In the genomic region with DNA sequence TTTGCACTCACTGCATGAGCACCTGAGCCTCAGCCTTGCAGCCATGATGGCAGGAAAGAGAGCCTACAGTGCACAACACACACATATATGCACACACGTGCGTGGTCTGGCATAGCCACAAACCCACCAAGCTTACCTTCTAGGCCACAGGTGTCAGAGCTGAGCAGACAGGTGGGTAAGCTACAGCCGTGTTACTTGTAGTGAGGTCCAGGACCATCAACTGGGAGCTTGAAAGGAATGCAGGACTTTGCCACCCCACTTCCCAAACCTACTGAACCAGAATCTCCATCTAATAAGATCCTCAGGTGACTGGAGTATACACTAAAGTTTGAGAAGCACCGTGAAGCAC, we compare ENCODE assay signal across 19 cellular contexts. TPM values are rescaled to one million over a fixed set of nuclear protein-coding genes. Genes with fewer than 3 reads are reported as not detected.
DNase-seq lines count a peak whose midpoint lies in the region; ATAC-seq and TF ChIP-seq lines count a peak whose summit lies in the region.
"Had no signal": no experiment of that assay in that cellular context is flagged by ENCODE, and none has a peak within 500 bp of the region (broad histone marks: within the 10 kb centered on the region; RNA-seq: fewer than 3 reads in every experiment).

No MANE protein-coding gene starts in this region.

- H3K4me3 Mint-ChIP-seq in T-helper 2 cell treated with Interferon-gamma antibody and Interleukin-4, amounts not matched to agents 5 μg/mL and 100 μg/mL, for 36 hours, result peak overlapping the region; percentile 71
- H3K4me3 Mint-ChIP-seq in CD8-positive, alpha-beta memory T cell, result peak overlapping the region in 4 of 7 donors; percentile 27 to 72 (median 56)
- H3K4me3 Mint-ChIP-seq in activated T-helper 1 cell treated with anti-CD3 and anti-CD28 coated beads, Interleukin-12 subunit alpha, Interleukin-12 subunit beta, Interleukin-2, Interleukin-4 antibody, amounts not matched to agents 30 ng/mL and 10 ng/mL and 1 ng/mL, durations not matched to agents 14 hours and 24 hours and 36 hours, result peak overlapping the region; percentile 63
- H3K4me3 Mint-ChIP-seq in neural crest cell, result peak overlapping the region; percentile 82
- H3K4me3 Mint-ChIP-seq in activated T-helper 17 cell treated with anti-CD3 and anti-CD28 coated beads, Interleukin-2, amount 50 U/mL, for 72 hours, result no peak overlapping the region
- H3K4me3 Mint-ChIP-seq: activated CD4-positive, alpha-beta memory T cell treated with anti-CD3 and anti-CD28 coated beads, Interleukin-2, amount 10 ng/mL, durations not matched to agents 7 days and 5 days had no signal

- intact Hi-C loops in activated T-helper 1 cell treated with anti-CD3 and anti-CD28 coated beads, Interleukin-12 subunit alpha, Interleukin-12 subunit beta, Interleukin-2, Interleukin-4 antibody, amounts not matched to agents 30 ng/mL and 10 ng/mL and 1 ng/mL, durations not matched to agents 14 hours and 24 hours and 36 hours (cut with micrococcal nuclease), result no loop called here
- intact Hi-C loops in Right ventricle myocardium superior (cut with DNase I), result no loop called here

- POLR2A ChIA-PET in CD8-positive, alpha-beta memory T cell (lab: Charles Lee), result interaction anchor here (0.6 kb wide), 1 partner anchor 52 kb away, joined by 3 read pairs; a partner anchor contains a TSS

- CTCF ChIA-PET in CD8-positive, alpha-beta memory T cell (lab: Charles Lee), result interaction anchor here (1.2 to 5.4 kb wide), 7 partner anchors 10 to 116 kb away, joined by 3 to 47 read pairs (median 12); a partner anchor contains a TSS

- DNase-seq in T-helper 2 cell treated with Interferon-gamma antibody and Interleukin-4, amounts not matched to agents 5 μg/mL and 100 μg/mL, for 36 hours (ENCODE audit: low spot score), result no peak
- DNase-seq in T-helper 2 cell (no peak), neural crest cell (ENCODE audit: low read depth, low spot score) (no peak), Right ventricle myocardium superior (no peak)
- no peak for DNase-seq in CD8-positive, alpha-beta memory T cell
- no peak for DNase-seq in activated T-helper 1 cell treated with anti-CD3 and anti-CD28 coated beads, Interleukin-12 subunit alpha, Interleukin-12 subunit beta, Interleukin-2, Interleukin-4 antibody, amounts not matched to agents 30 ng/mL and 10 ng/mL and 1 ng/mL, durations not matched to agents 14 hours and 24 hours and 36 hours (ENCODE audit: low spot score)
- DNase-seq: 8988T, amniotic stem cell, Karpas-422, lower lobe of right lung, NCI-H1048, NCI-H2029 treated with DMSO at 0.1 percent for 48 hours had no signal

- peaks cover 38% of the 10 kb centered on the region for H3K4me1 Mint-ChIP-seq in T-helper 2 cell treated with Interferon-gamma antibody and Interleukin-4, amounts not matched to agents 5 μg/mL and 100 μg/mL, for 36 hours (ENCODE audit: low read depth)
- peaks cover 27 to 54% (median 32%) of the 10 kb centered on the region in 3 donors for H3K4me1 Mint-ChIP-seq in CD8-positive, alpha-beta memory T cell
- H3K4me1 Mint-ChIP-seq in activated T-helper 1 cell treated with anti-CD3 and anti-CD28 coated beads, Interleukin-12 subunit alpha, Interleukin-12 subunit beta, Interleukin-2, Interleukin-4 antibody, amounts not matched to agents 30 ng/mL and 10 ng/mL and 1 ng/mL, durations not matched to agents 14 hours and 24 hours and 36 hours (ENCODE audit: low read depth), result peaks cover 41% of the 10 kb centered on the region
- peaks cover 16% of the 10 kb centered on the region for H3K4me1 Mint-ChIP-seq in neural crest cell
- H3K4me1 Mint-ChIP-seq in activated T-helper 17 cell treated with anti-CD3 and anti-CD28 coated beads, Interleukin-2, amount 50 U/mL, for 72 hours, result peaks cover 19% of the 10 kb centered on the region

- H3K4me1 ChIP-seq in CD8-positive, alpha-beta memory T cell (ENCODE audit: insufficient read depth, low read length), result peaks cover 33% of the 10 kb centered on the region

- no peak for ATAC-seq in Right ventricle myocardium superior (ENCODE audit: poor library complexity)
- ATAC-seq in activated T-helper 17 cell treated with anti-CD3 and anti-CD28 coated beads, Interleukin-2, amount 50 U/mL, for 72 hours (replicated peaks), result no peak
- no peak for ATAC-seq in HG03354 (IDR thresholded peaks at IDR 0.05; ENCODE audit: poor library complexity, severe bottlenecking, unreplicated experiment)
- ATAC-seq: lower lobe of right lung, mucosa of descending colon had no signal

- no peaks in the 10 kb centered on the region for H3K36me3 Mint-ChIP-seq in T-helper 2 cell treated with Interferon-gamma antibody and Interleukin-4, amounts not matched to agents 5 μg/mL and 100 μg/mL, for 36 hours (ENCODE audit: low read depth)
- peaks cover 0 to 2% (median 0%) of the 10 kb centered on the region in 3 donors for H3K36me3 Mint-ChIP-seq in CD8-positive, alpha-beta memory T cell
- H3K36me3 Mint-ChIP-seq in activated T-helper 1 cell treated with anti-CD3 and anti-CD28 coated beads, Interleukin-12 subunit alpha, Interleukin-12 subunit beta, Interleukin-2, Interleukin-4 antibody, amounts not matched to agents 30 ng/mL and 10 ng/mL and 1 ng/mL, durations not matched to agents 14 hours and 24 hours and 36 hours (ENCODE audit: low read depth), result peaks cover 1% of the 10 kb centered on the region
- H3K36me3 Mint-ChIP-seq in neural crest cell (ENCODE audit: low read depth), result no peaks in the 10 kb centered on the region
- H3K36me3 Mint-ChIP-seq in activated T-helper 17 cell treated with anti-CD3 and anti-CD28 coated beads, Interleukin-2, amount 50 U/mL, for 72 hours (ENCODE audit: low read depth), result no peaks in the 10 kb centered on the region

- H3K27me3 ChIP-seq in CD8-positive, alpha-beta memory T cell (ENCODE audit: insufficient read depth, low read length, poor library complexity, severe bottlenecking), result peaks cover 12% of the 10 kb centered on the region

- no peaks in the 10 kb centered on the region for H3K9me3 Mint-ChIP-seq in T-helper 2 cell treated with Interferon-gamma antibody and Interleukin-4, amounts not matched to agents 5 μg/mL and 100 μg/mL, for 36 hours
- no peaks in the 10 kb centered on the region for H3K9me3 Mint-ChIP-seq in CD8-positive, alpha-beta memory T cell
- H3K9me3 Mint-ChIP-seq in activated T-helper 1 cell treated with anti-CD3 and anti-CD28 coated beads, Interleukin-12 subunit alpha, Interleukin-12 subunit beta, Interleukin-2, Interleukin-4 antibody, amounts not matched to agents 30 ng/mL and 10 ng/mL and 1 ng/mL, durations not matched to agents 14 hours and 24 hours and 36 hours, result no peaks in the 10 kb centered on the region
- H3K9me3 Mint-ChIP-seq in neural crest cell, result no peaks in the 10 kb centered on the region
- no peaks in the 10 kb centered on the region for H3K9me3 Mint-ChIP-seq in activated T-helper 17 cell treated with anti-CD3 and anti-CD28 coated beads, Interleukin-2, amount 50 U/mL, for 72 hours
- H3K9me3 Mint-ChIP-seq: activated CD4-positive, alpha-beta memory T cell treated with anti-CD3 and anti-CD28 coated beads, Interleukin-2, amount 10 ng/mL, durations not matched to agents 7 days and 5 days had no signal

- no peaks in the 10 kb centered on the region for H3K36me3 ChIP-seq in CD8-positive, alpha-beta memory T cell (ENCODE audit: insufficient read depth, low read length)
- H3K36me3 ChIP-seq: lower lobe of right lung, thoracic aorta had no signal

- no peak overlapping the region for H3K4me3 ChIP-seq in CD8-positive, alpha-beta memory T cell (ENCODE audit: low read length)
- H3K4me3 ChIP-seq: lower lobe of right lung, mucosa of descending colon, thoracic aorta had no signal

- no peaks in the 10 kb centered on the region for H3K9me3 ChIP-seq in CD8-positive, alpha-beta memory T cell (ENCODE audit: low read length)
- H3K9me3 ChIP-seq: lower lobe of right lung, mucosa of descending colon, thoracic aorta had no signal

- H3K27ac Mint-ChIP-seq in T-helper 2 cell treated with Interferon-gamma antibody and Interleukin-4, amounts not matched to agents 5 μg/mL and 100 μg/mL, for 36 hours, result peak overlapping the region; percentile 70
- peak overlapping the region in 2 of 8 donors; percentile 50 to 64 for H3K27ac Mint-ChIP-seq in CD8-positive, alpha-beta memory T cell
- peak overlapping the region; percentile 62 for H3K27ac Mint-ChIP-seq in activated T-helper 1 cell treated with anti-CD3 and anti-CD28 coated beads, Interleukin-12 subunit alpha, Interleukin-12 subunit beta, Interleukin-2, Interleukin-4 antibody, amounts not matched to agents 30 ng/mL and 10 ng/mL and 1 ng/mL, durations not matched to agents 14 hours and 24 hours and 36 hours
- H3K27ac Mint-ChIP-seq in neural crest cell (ENCODE audit: unreplicated experiment), result no peak overlapping the region
- no peak overlapping the region for H3K27ac Mint-ChIP-seq in activated T-helper 17 cell treated with anti-CD3 and anti-CD28 coated beads, Interleukin-2, amount 50 U/mL, for 72 hours
- H3K27ac Mint-ChIP-seq: activated CD4-positive, alpha-beta memory T cell treated with anti-CD3 and anti-CD28 coated beads, Interleukin-2, amount 10 ng/mL, durations not matched to agents 7 days and 5 days had no signal

- no peak overlapping the region for H3K27ac ChIP-seq in CD8-positive, alpha-beta memory T cell (ENCODE audit: low read depth, low read length)
- H3K27ac ChIP-seq: lower lobe of right lung, thoracic aorta had no signal

- TF ChIP-seq CTCF in neural crest cell (conservative IDR thresholded peaks at IDR 0.05), result no peak

- peaks cover 19% of the 10 kb centered on the region for H3K27me3 Mint-ChIP-seq in T-helper 2 cell treated with Interferon-gamma antibody and Interleukin-4, amounts not matched to agents 5 μg/mL and 100 μg/mL, for 36 hours (ENCODE audit: low read depth)
- peaks cover 35 to 45% of the 10 kb centered on the region in 2 donors for H3K27me3 Mint-ChIP-seq in CD8-positive, alpha-beta memory T cell
- H3K27me3 Mint-ChIP-seq in activated T-helper 1 cell treated with anti-CD3 and anti-CD28 coated beads, Interleukin-12 subunit alpha, Interleukin-12 subunit beta, Interleukin-2, Interleukin-4 antibody, amounts not matched to agents 30 ng/mL and 10 ng/mL and 1 ng/mL, durations not matched to agents 14 hours and 24 hours and 36 hours (ENCODE audit: insufficient read depth), result peaks cover 32% of the 10 kb centered on the region
- H3K27me3 Mint-ChIP-seq in neural crest cell (ENCODE audit: low read depth), result peaks cover 19% of the 10 kb centered on the region
- peaks cover 37% of the 10 kb centered on the region for H3K27me3 Mint-ChIP-seq in activated T-helper 17 cell treated with anti-CD3 and anti-CD28 coated beads, Interleukin-2, amount 50 U/mL, for 72 hours

RNA-seq across cellular contexts. Expression of a gene that starts 2.7 kb away (rescaled TPM):
- total RNA-seq in CD8-positive, alpha-beta memory T cell, result 1 to 10 TPM; 6.4 TPM
- 0.07 TPM for polyA plus RNA-seq in CD8-positive, alpha-beta memory T cell
- 10.2 and 11.2 TPM in 2 replicates for total RNA-seq in activated T-helper 1 cell treated with anti-CD3 and anti-CD28 coated beads, Interleukin-12 subunit alpha, Interleukin-12 subunit beta, Interleukin-2, Interleukin-4 antibody, amounts not matched to agents 30 ng/mL and 10 ng/mL and 1 ng/mL, durations not matched to agents 14 hours and 24 hours and 36 hours
- 22.7 and 25.0 TPM in 2 replicates for total RNA-seq in neural crest cell
- 1.6 TPM for total RNA-seq in Right ventricle myocardium superior
- total RNA-seq in activated T-helper 17 cell treated with anti-CD3 and anti-CD28 coated beads, Interleukin-2, amount 50 U/mL, for 72 hours, result 1 to 10 TPM in 1 of 2 donors, under 1 TPM in 1; 0.53 to 1.4 TPM
- total RNA-seq: Daoy, thoracic aorta had no signal

RNA-seq across cellular contexts. Expression of a gene that starts 25.0 kb away (rescaled TPM):
- total RNA-seq in CD8-positive, alpha-beta memory T cell, result 10 to 100 TPM; 72.3 to 78.2 TPM
- polyA plus RNA-seq in CD8-positive, alpha-beta memory T cell, result 16.1 TPM
- total RNA-seq in activated T-helper 1 cell treated with anti-CD3 and anti-CD28 coated beads, Interleukin-12 subunit alpha, Interleukin-12 subunit beta, Interleukin-2, Interleukin-4 antibody, amounts not matched to agents 30 ng/mL and 10 ng/mL and 1 ng/mL, durations not matched to agents 14 hours and 24 hours and 36 hours, result 74.6 and 75.3 TPM in 2 replicates
- total RNA-seq in neural crest cell (187 TPM in 2 replicates), Right ventricle myocardium superior (14.3 TPM)
- 10 to 100 TPM; 29.4 to 57.3 TPM for total RNA-seq in activated T-helper 17 cell treated with anti-CD3 and anti-CD28 coated beads, Interleukin-2, amount 50 U/mL, for 72 hours

RNA-seq across cellular contexts. Expression of a gene that starts 34.8 kb away (rescaled TPM):
- 10 to 100 TPM; 79.3 to 84.3 TPM for total RNA-seq in CD8-positive, alpha-beta memory T cell
- 11.9 TPM for polyA plus RNA-seq in CD8-positive, alpha-beta memory T cell
- total RNA-seq in activated T-helper 1 cell treated with anti-CD3 and anti-CD28 coated beads, Interleukin-12 subunit alpha, Interleukin-12 subunit beta, Interleukin-2, Interleukin-4 antibody, amounts not matched to agents 30 ng/mL and 10 ng/mL and 1 ng/mL, durations not matched to agents 14 hours and 24 hours and 36 hours, result 68.1 and 71.2 TPM in 2 replicates
- total RNA-seq in neural crest cell (91.7 and 104 TPM in 2 replicates), Right ventricle myocardium superior (5.6 TPM)
- 100 to 1,000 TPM; 132 to 145 TPM for total RNA-seq in activated T-helper 17 cell treated with anti-CD3 and anti-CD28 coated beads, Interleukin-2, amount 50 U/mL, for 72 hours

RNA-seq across cellular contexts. Expression of a gene that starts 43.7 kb away (rescaled TPM):
- under 1 TPM; 0.55 to 0.70 TPM for total RNA-seq in CD8-positive, alpha-beta memory T cell
- polyA plus RNA-seq in CD8-positive, alpha-beta memory T cell, result not detected
- total RNA-seq in activated T-helper 1 cell treated with anti-CD3 and anti-CD28 coated beads, Interleukin-12 subunit alpha, Interleukin-12 subunit beta, Interleukin-2, Interleukin-4 antibody, amounts not matched to agents 30 ng/mL and 10 ng/mL and 1 ng/mL, durations not matched to agents 14 hours and 24 hours and 36 hours, result 0.29 and 0.88 TPM in 2 replicates
- total RNA-seq in neural crest cell (0.16 and 0.49 TPM in 2 replicates), Right ventricle myocardium superior (38.3 TPM)
- under 1 TPM in 1 of 2 donors, not detected in 1; 0.35 TPM for total RNA-seq in activated T-helper 17 cell treated with anti-CD3 and anti-CD28 coated beads, Interleukin-2, amount 50 U/mL, for 72 hours
- total RNA-seq: pulmonary artery endothelial cell had no signal

RNA-seq across cellular contexts. Expression of a gene that starts 51.9 kb away (rescaled TPM):
- total RNA-seq in CD8-positive, alpha-beta memory T cell, result 10 to 100 TPM; 58.7 to 59.2 TPM
- polyA plus RNA-seq in CD8-positive, alpha-beta memory T cell, result 250 TPM
- total RNA-seq in activated T-helper 1 cell treated with anti-CD3 and anti-CD28 coated beads, Interleukin-12 subunit alpha, Interleukin-12 subunit beta, Interleukin-2, Interleukin-4 antibody, amounts not matched to agents 30 ng/mL and 10 ng/mL and 1 ng/mL, durations not matched to agents 14 hours and 24 hours and 36 hours, result 44.3 and 45.6 TPM in 2 replicates
- total RNA-seq in neural crest cell, result 22.4 and 23.3 TPM in 2 replicates
- 243 TPM for total RNA-seq in Right ventricle myocardium superior
- total RNA-seq in activated T-helper 17 cell treated with anti-CD3 and anti-CD28 coated beads, Interleukin-2, amount 50 U/mL, for 72 hours, result 10 to 100 TPM; 29.8 to 55.5 TPM

Comparison
In these comparisons a context has a peak if more than half of its experiments do, and no peak if none do; other contexts are left out.
1. H3K27ac Mint-ChIP-seq: peak in T-helper 2 cell treated with Interferon-gamma antibody and Interleukin-4, amounts not matched to agents 5 μg/mL and 100 μg/mL, for 36 hours (single experiment) and activated T-helper 1 cell treated with anti-CD3 and anti-CD28 coated beads, Interleukin-12 subunit alpha, Interleukin-12 subunit beta, Interleukin-2, Interleukin-4 antibody, amounts not matched to agents 30 ng/mL and 10 ng/mL and 1 ng/mL, durations not matched to agents 14 hours and 24 hours and 36 hours (single experiment); none in neural crest cell (single experiment) and activated T-helper 17 cell treated with anti-CD3 and anti-CD28 coated beads, Interleukin-2, amount 50 U/mL, for 72 hours (single experiment).
2. RNA of a gene that starts 34.8 kb away (total RNA-seq): 132 to 145 TPM in activated T-helper 17 cell treated with anti-CD3 and anti-CD28 coated beads, Interleukin-2, amount 50 U/mL, for 72 hours, 91.7 to 104 TPM in neural crest cell, 79.3 to 84.3 TPM in CD8-positive, alpha-beta memory T cell and 68.1 to 71.2 TPM in activated T-helper 1 cell treated with anti-CD3 and anti-CD28 coated beads, Interleukin-12 subunit alpha, Interleukin-12 subunit beta, Interleukin-2, Interleukin-4 antibody, amounts not matched to agents 30 ng/mL and 10 ng/mL and 1 ng/mL, durations not matched to agents 14 hours and 24 hours and 36 hours; 5.6 TPM in Right ventricle myocardium superior (single experiment); every median in the first group is over 10 times any median in the second.